In genomic region chr17:82495844-82496528, GRCh38 we compare ENCODE assay signal across 1 cellular context.
TF ChIP-seq lines count a peak whose summit lies in the region.

No MANE protein-coding gene starts in this region.

TF ChIP-seq in HepG2, 621 proteins besides CTCF, POLR2A, EP300 and RAD21 (continued from another document and continues in another):
- 0 out of 2 replicates have a peak, but pooled peaks have one; percentile 27 for TF ChIP-seq PAXIP1 (CRISPR knock-in tag; conservative IDR thresholded peaks at IDR 0.05)
- no peak for TF ChIP-seq HNRNPUL1 (IDR thresholded peaks at IDR 0.05; ENCODE audit: low read depth, low read length)
- TF ChIP-seq ZNF503 (CRISPR knock-in tag; IDR thresholded peaks at IDR 0.05): no peak
- peak; percentile 67; the same call in 1 of the 2 replicates for TF ChIP-seq ARNTL (CRISPR knock-in tag; IDR thresholded peaks at IDR 0.05)
- peak; percentile 3 for TF ChIP-seq YY1 (IDR thresholded peaks at IDR 0.05; ENCODE audit: insufficient read depth, insufficient replicate concordance, low read depth, low read length)
- peak; percentile 87 for TF ChIP-seq ZNF230 (CRISPR knock-in tag; IDR thresholded peaks at IDR 0.05)
- no peak for TF ChIP-seq ZFYVE20 (CRISPR knock-in tag; IDR thresholded peaks at IDR 0.05; ENCODE audit: borderline replicate concordance, low read depth)
- peak; percentile 76 for TF ChIP-seq ZFX (CRISPR knock-in tag; IDR thresholded peaks at IDR 0.05; ENCODE audit: low read depth)
- no peak for TF ChIP-seq ZSCAN12 (CRISPR knock-in tag; IDR thresholded peaks at IDR 0.05)
- TF ChIP-seq STAT6 (CRISPR knock-in tag; IDR thresholded peaks at IDR 0.05; ENCODE audit: borderline replicate concordance): no peak
- no peak for TF ChIP-seq ZNF441 (CRISPR knock-in tag; IDR thresholded peaks at IDR 0.05; ENCODE audit: borderline replicate concordance)
- 0 out of 2 replicates have a peak, but pooled peaks have one; percentile 55 for TF ChIP-seq KDM3A (CRISPR knock-in tag; IDR thresholded peaks at IDR 0.05; ENCODE audit: low read depth)
- TF ChIP-seq DDIT3 (CRISPR knock-in tag; IDR thresholded peaks at IDR 0.05): no peak
- TF ChIP-seq SOX13 (IDR thresholded peaks at IDR 0.05): no peak
- no peak for TF ChIP-seq SOX13 (CRISPR knock-in tag; conservative IDR thresholded peaks at IDR 0.05 in 1 of 2, IDR thresholded peaks at IDR 0.05 in 1 of 2)
- no peak for TF ChIP-seq PCBP1 (IDR thresholded peaks at IDR 0.05; ENCODE audit: borderline replicate concordance, low read depth, low read length)
- TF ChIP-seq ZNF619 (CRISPR knock-in tag; IDR thresholded peaks at IDR 0.05): no peak
- TF ChIP-seq ARNT (IDR thresholded peaks at IDR 0.05): no peak
- TF ChIP-seq ZNF44 (CRISPR knock-in tag; IDR thresholded peaks at IDR 0.05): 0 out of 2 replicates have a peak, but pooled peaks have one; percentile 24
- TF ChIP-seq ZSCAN29 (CRISPR knock-in tag; conservative IDR thresholded peaks at IDR 0.05): 0 out of 2 replicates have a peak, but pooled peaks have one; percentile 69
- no peak for TF ChIP-seq MAFG (CRISPR knock-in tag; IDR thresholded peaks at IDR 0.05)
- peak; percentile 22; the same call in 1 of the 2 replicates for TF ChIP-seq NFKB2 (CRISPR knock-in tag; IDR thresholded peaks at IDR 0.05; ENCODE audit: borderline replicate concordance)
- TF ChIP-seq ZBTB39 (CRISPR knock-in tag; IDR thresholded peaks at IDR 0.05): 0 out of 2 replicates have a peak, but pooled peaks have one; percentile 32
- TF ChIP-seq ZC3H4 (CRISPR knock-in tag; IDR thresholded peaks at IDR 0.05; ENCODE audit: borderline replicate concordance): 0 out of 2 replicates have a peak, but pooled peaks have one; percentile 7
- TF ChIP-seq EZH2 (conservative IDR thresholded peaks at IDR 0.05; ENCODE audit: low read depth, low read length): no peak
- 0 out of 2 replicates have a peak, but pooled peaks have one; percentile 22 for TF ChIP-seq ZNF598 (CRISPR knock-in tag; IDR thresholded peaks at IDR 0.05; ENCODE audit: borderline replicate concordance)
- TF ChIP-seq ZNF232 (CRISPR knock-in tag; IDR thresholded peaks at IDR 0.05; ENCODE audit: borderline replicate concordance): no peak
- TF ChIP-seq NFATC3 (CRISPR knock-in tag; IDR thresholded peaks at IDR 0.05): 0 out of 2 replicates have a peak, but pooled peaks have one; percentile 18
- no peak; the same call in 1 of the 2 replicates for TF ChIP-seq RFXAP (CRISPR knock-in tag; IDR thresholded peaks at IDR 0.05; ENCODE audit: borderline replicate concordance)
- no peak for TF ChIP-seq JDP2 (CRISPR knock-in tag; IDR thresholded peaks at IDR 0.05; ENCODE audit: borderline replicate concordance)
- TF ChIP-seq TRAFD1 (CRISPR knock-in tag; IDR thresholded peaks at IDR 0.05; ENCODE audit: borderline replicate concordance): no peak
- no peak for TF ChIP-seq HOXA9 (CRISPR knock-in tag; IDR thresholded peaks at IDR 0.05; ENCODE audit: borderline replicate concordance)
- no peak for TF ChIP-seq ADNP (CRISPR knock-in tag; IDR thresholded peaks at IDR 0.05)
- no peak for TF ChIP-seq GLI4 (CRISPR knock-in tag; IDR thresholded peaks at IDR 0.05; ENCODE audit: borderline replicate concordance)
- no peak for TF ChIP-seq SMARCE1 (IDR thresholded peaks at IDR 0.05; ENCODE audit: borderline replicate concordance)
- TF ChIP-seq ZNF343 (CRISPR knock-in tag; IDR thresholded peaks at IDR 0.05): peak; percentile 74; the same call in 1 of the 2 replicates
- TF ChIP-seq KAT8 (CRISPR knock-in tag; IDR thresholded peaks at IDR 0.05): 0 out of 2 replicates have a peak, but pooled peaks have one; percentile 14
- TF ChIP-seq DPF2 (CRISPR knock-in tag; IDR thresholded peaks at IDR 0.05; ENCODE audit: borderline replicate concordance, low read depth): 0 out of 2 replicates have a peak, but pooled peaks have one; percentile 23
- TF ChIP-seq ZNF335 (CRISPR knock-in tag; IDR thresholded peaks at IDR 0.05): peak; percentile 77; the same call in 1 of the 2 replicates
- TF ChIP-seq SYNCRIP (IDR thresholded peaks at IDR 0.05; ENCODE audit: insufficient read depth, low read depth, low read length): no peak
- peak; percentile 49; the same call in 1 of the 2 replicates for TF ChIP-seq GABPB1 (CRISPR knock-in tag; IDR thresholded peaks at IDR 0.05)
- TF ChIP-seq ZFP91 (CRISPR knock-in tag; IDR thresholded peaks at IDR 0.05; ENCODE audit: borderline replicate concordance): peak; percentile 73; the same call in 1 of the 2 replicates
- peak; percentile 21; the same call in 1 of the 2 replicates for TF ChIP-seq TFDP1 (CRISPR knock-in tag; IDR thresholded peaks at IDR 0.05; ENCODE audit: borderline replicate concordance)
